In the genomic region with DNA sequence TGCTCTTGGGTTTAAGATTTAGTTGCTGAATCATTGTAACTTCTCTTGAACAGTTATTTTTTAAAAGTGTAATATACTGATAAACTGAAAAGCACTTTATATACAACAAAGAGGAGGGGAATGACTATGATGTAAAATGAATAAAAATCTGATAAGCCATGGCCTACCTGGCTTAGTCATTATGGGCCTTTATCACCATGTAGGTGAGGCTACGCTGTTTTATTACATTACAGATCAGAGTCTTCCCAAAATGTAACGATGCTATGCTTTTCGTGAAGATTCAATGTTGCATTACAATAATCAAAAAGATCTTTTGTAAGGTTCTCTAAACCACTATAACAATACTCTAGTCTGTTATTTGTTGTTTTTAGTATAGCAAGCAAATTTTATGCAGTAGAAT, we compare ENCODE assay signal across 20 cellular contexts. TPM values are rescaled to one million over a fixed set of nuclear protein-coding genes. Genes with fewer than 3 reads are reported as not detected.
DNase-seq lines count a peak whose midpoint lies in the region; TF ChIP-seq lines count a peak whose summit lies in the region.
"Had no signal": no experiment of that assay in that cellular context is flagged by ENCODE, and none has a peak within 500 bp of the region (broad histone marks: within the 10 kb centered on the region; RNA-seq: fewer than 3 reads in every experiment).

No MANE protein-coding gene starts in this region.

- H3K27me3 Mint-ChIP-seq in activated CD4-positive, alpha-beta memory T cell treated with anti-CD3 and anti-CD28 coated beads for 36 hours = no peaks in the 10 kb centered on the region
- no peaks in the 10 kb centered on the region for H3K27me3 Mint-ChIP-seq in activated CD4-positive, alpha-beta memory T cell treated with anti-CD3 and anti-CD28 coated beads, Interleukin-2, amount 10 ng/mL, durations not matched to agents 7 days and 5 days
- no peaks in the 10 kb centered on the region for H3K27me3 Mint-ChIP-seq in glutamatergic neuron (ENCODE audit: unreplicated experiment)
- H3K27me3 Mint-ChIP-seq in activated naive CD4-positive, alpha-beta T cell treated with anti-CD3 and anti-CD28 coated beads for 36 hours (ENCODE audit: low read depth) = no peaks in the 10 kb centered on the region
- H3K27me3 Mint-ChIP-seq: activated CD4-positive, alpha-beta T cell treated with anti-CD3 and anti-CD28 coated beads, Interleukin-2, amount 10 ng/mL, durations not matched to agents 7 days and 5 days; naive B cell had no signal

- H3K27ac ChIP-seq in SK-N-MC = peak overlapping the region; percentile 84; the same call in 1 of the 2 replicates
- peak overlapping the region; percentile 56 for H3K27ac ChIP-seq in substantia nigra (ENCODE audit: low read depth, low read length, poor library complexity, severe bottlenecking)
- H3K27ac ChIP-seq: BLaER1 treated with 17β-estradiol and CSF1 and Interleukin-3, amounts not matched to agents 10 nM and 100 nM; body of pancreas; colonic mucosa; PC-9 had no signal

- peak overlapping the region; percentile 68 for H3K9ac ChIP-seq in SK-N-MC (ENCODE audit: insufficient read length)
- H3K9ac ChIP-seq: BLaER1 treated with 17β-estradiol and CSF1 and Interleukin-3, amounts not matched to agents 10 nM and 100 nM had no signal

- no peak for DNase-seq in activated CD4-positive, alpha-beta memory T cell treated with anti-CD3 and anti-CD28 coated beads for 36 hours
- no peak for DNase-seq in activated CD4-positive, alpha-beta memory T cell treated with anti-CD3 and anti-CD28 coated beads, Interleukin-2, amount 10 ng/mL, durations not matched to agents 7 days and 5 days
- DNase-seq in SK-N-MC (ENCODE audit: low read depth, low spot score) (no peak), glutamatergic neuron (no peak), substantia nigra (lab: John Stamatoyannopoulos, UW) (no peak), putamen (ENCODE audit: low spot score) (no peak), SIG-M5 treated with dmso at 0.1 percent for 504 hours (lab: John Stamatoyannopoulos, UW; ENCODE audit: unreplicated experiment) (no peak)
- no peak for DNase-seq in activated naive CD4-positive, alpha-beta T cell treated with anti-CD3 and anti-CD28 coated beads for 36 hours
- DNase-seq: activated CD4-positive, alpha-beta T cell treated with anti-CD3 and anti-CD28 coated beads, Interleukin-2, amount 10 ng/mL, durations not matched to agents 7 days and 5 days; body of pancreas; Calu3; colonic mucosa; KG1; mesenchymal stem cell; naive B cell; NCI-H2029; PC-9; SIG-M5; T-helper 2 cell had no signal

- peak overlapping the region; percentile 80 for H3K4me3 ChIP-seq in SK-N-MC
- H3K4me3 ChIP-seq: BLaER1 treated with 17β-estradiol and CSF1 and Interleukin-3, amounts not matched to agents 10 nM and 100 nM; body of pancreas; colonic mucosa; PC-9 had no signal

- H3K9me3 ChIP-seq in SK-N-MC (ENCODE audit: low read depth, low read length) = no peaks in the 10 kb centered on the region
- H3K9me3 ChIP-seq: BLaER1 treated with 17β-estradiol and CSF1 and Interleukin-3, amounts not matched to agents 10 nM and 100 nM; body of pancreas; colonic mucosa had no signal

- no peak for TF ChIP-seq CTCF in glutamatergic neuron (IDR thresholded peaks at IDR 0.05; ENCODE audit: partially characterized antibody, unreplicated experiment)

- no peak overlapping the region for H3K4me3 Mint-ChIP-seq in activated CD4-positive, alpha-beta memory T cell treated with anti-CD3 and anti-CD28 coated beads for 36 hours
- H3K4me3 Mint-ChIP-seq in activated CD4-positive, alpha-beta memory T cell treated with anti-CD3 and anti-CD28 coated beads, Interleukin-2, amount 10 ng/mL, durations not matched to agents 7 days and 5 days = no peak overlapping the region
- H3K4me3 Mint-ChIP-seq in glutamatergic neuron (ENCODE audit: unreplicated experiment) = peak overlapping the region; percentile 72
- H3K4me3 Mint-ChIP-seq in activated naive CD4-positive, alpha-beta T cell treated with anti-CD3 and anti-CD28 coated beads for 36 hours = no peak overlapping the region
- H3K4me3 Mint-ChIP-seq: activated CD4-positive, alpha-beta T cell treated with anti-CD3 and anti-CD28 coated beads, Interleukin-2, amount 10 ng/mL, durations not matched to agents 7 days and 5 days; naive B cell had no signal

- H3K4me1 Mint-ChIP-seq in activated CD4-positive, alpha-beta memory T cell treated with anti-CD3 and anti-CD28 coated beads for 36 hours (ENCODE audit: low read depth) = peaks cover 13% of the 10 kb centered on the region
- peaks cover 21% of the 10 kb centered on the region for H3K4me1 Mint-ChIP-seq in activated CD4-positive, alpha-beta memory T cell treated with anti-CD3 and anti-CD28 coated beads, Interleukin-2, amount 10 ng/mL, durations not matched to agents 7 days and 5 days
- peaks cover 9% of the 10 kb centered on the region for H3K4me1 Mint-ChIP-seq in glutamatergic neuron (ENCODE audit: low read depth, unreplicated experiment)
- peaks cover 20% of the 10 kb centered on the region for H3K4me1 Mint-ChIP-seq in activated naive CD4-positive, alpha-beta T cell treated with anti-CD3 and anti-CD28 coated beads for 36 hours (ENCODE audit: low read depth)

- H3K27ac Mint-ChIP-seq in activated CD4-positive, alpha-beta memory T cell treated with anti-CD3 and anti-CD28 coated beads for 36 hours = peak overlapping the region; percentile 23
- H3K27ac Mint-ChIP-seq in activated CD4-positive, alpha-beta memory T cell treated with anti-CD3 and anti-CD28 coated beads, Interleukin-2, amount 10 ng/mL, durations not matched to agents 7 days and 5 days = no peak overlapping the region
- H3K27ac Mint-ChIP-seq in glutamatergic neuron (ENCODE audit: unreplicated experiment) = peak overlapping the region; percentile 48
- no peak overlapping the region for H3K27ac Mint-ChIP-seq in activated naive CD4-positive, alpha-beta T cell treated with anti-CD3 and anti-CD28 coated beads for 36 hours
- H3K27ac Mint-ChIP-seq: activated CD4-positive, alpha-beta T cell treated with anti-CD3 and anti-CD28 coated beads, Interleukin-2, amount 10 ng/mL, durations not matched to agents 7 days and 5 days had no signal

- CTCF ChIA-PET in activated CD4-positive, alpha-beta memory T cell treated with anti-CD3 and anti-CD28 coated beads for 36 hours (lab: Charles Lee) = no interaction called here
- CTCF ChIA-PET in activated CD4-positive, alpha-beta memory T cell treated with anti-CD3 and anti-CD28 coated beads, Interleukin-2, amount 10 ng/mL, durations not matched to agents 7 days and 5 days (lab: Charles Lee) = no interaction called here
- CTCF ChIA-PET in activated naive CD4-positive, alpha-beta T cell treated with anti-CD3 and anti-CD28 coated beads for 36 hours (lab: Charles Lee) = no interaction called here

- intact Hi-C loops in activated CD4-positive, alpha-beta memory T cell treated with anti-CD3 and anti-CD28 coated beads for 36 hours (cut with micrococcal nuclease) = no loop called here
- intact Hi-C loops in activated naive CD4-positive, alpha-beta T cell treated with anti-CD3 and anti-CD28 coated beads for 36 hours (cut with micrococcal nuclease) = loop anchor here (5.0 kb wide), 1 partner anchor 855 kb away; a partner anchor contains a TSS

- peaks cover 23% of the 10 kb centered on the region for H3K36me3 Mint-ChIP-seq in activated CD4-positive, alpha-beta memory T cell treated with anti-CD3 and anti-CD28 coated beads for 36 hours
- peaks cover 43% of the 10 kb centered on the region for H3K36me3 Mint-ChIP-seq in activated CD4-positive, alpha-beta memory T cell treated with anti-CD3 and anti-CD28 coated beads, Interleukin-2, amount 10 ng/mL, durations not matched to agents 7 days and 5 days (ENCODE audit: low read depth)
- no peaks in the 10 kb centered on the region for H3K36me3 Mint-ChIP-seq in glutamatergic neuron (ENCODE audit: unreplicated experiment)
- peaks cover 14% of the 10 kb centered on the region for H3K36me3 Mint-ChIP-seq in activated naive CD4-positive, alpha-beta T cell treated with anti-CD3 and anti-CD28 coated beads for 36 hours (ENCODE audit: low read depth)

- no peaks in the 10 kb centered on the region for H3K9me3 Mint-ChIP-seq in activated CD4-positive, alpha-beta memory T cell treated with anti-CD3 and anti-CD28 coated beads for 36 hours
- H3K9me3 Mint-ChIP-seq in activated CD4-positive, alpha-beta memory T cell treated with anti-CD3 and anti-CD28 coated beads, Interleukin-2, amount 10 ng/mL, durations not matched to agents 7 days and 5 days = no peaks in the 10 kb centered on the region
- H3K9me3 Mint-ChIP-seq in glutamatergic neuron (ENCODE audit: unreplicated experiment) = no peaks in the 10 kb centered on the region
- no peaks in the 10 kb centered on the region for H3K9me3 Mint-ChIP-seq in activated naive CD4-positive, alpha-beta T cell treated with anti-CD3 and anti-CD28 coated beads for 36 hours
- H3K9me3 Mint-ChIP-seq: activated CD4-positive, alpha-beta T cell treated with anti-CD3 and anti-CD28 coated beads, Interleukin-2, amount 10 ng/mL, durations not matched to agents 7 days and 5 days; naive B cell had no signal

- peaks cover 31% of the 10 kb centered on the region for H3K36me3 ChIP-seq in SK-N-MC (ENCODE audit: insufficient read depth, low read length)
- H3K36me3 ChIP-seq: colonic mucosa had no signal

- POLR2A ChIA-PET in activated CD4-positive, alpha-beta memory T cell treated with anti-CD3 and anti-CD28 coated beads for 36 hours (lab: Charles Lee) = no interaction called here
- POLR2A ChIA-PET in activated CD4-positive, alpha-beta memory T cell treated with anti-CD3 and anti-CD28 coated beads, Interleukin-2, amount 10 ng/mL, durations not matched to agents 7 days and 5 days (lab: Charles Lee) = interaction anchor here (0.9 kb wide), 1 partner anchor 25 kb away, joined by 3 read pairs; no protein-coding TSS in a partner anchor

RNA-seq across cellular contexts. Expression of a gene that starts 34.2 kb away (rescaled TPM):
- 10 to 100 TPM; 24.1 to 28.1 TPM for total RNA-seq in activated CD4-positive, alpha-beta memory T cell treated with anti-CD3 and anti-CD28 coated beads for 36 hours
- total RNA-seq in activated CD4-positive, alpha-beta memory T cell treated with anti-CD3 and anti-CD28 coated beads, Interleukin-2, amount 10 ng/mL, durations not matched to agents 7 days and 5 days = 10 to 100 TPM; 37.9 to 41.7 TPM
- total RNA-seq in glutamatergic neuron (ENCODE audit: unreplicated experiment) = 22.4 TPM
- total RNA-seq in activated naive CD4-positive, alpha-beta T cell treated with anti-CD3 and anti-CD28 coated beads for 36 hours = 10 to 100 TPM; 18.9 to 20.4 TPM

Comparison
In these comparisons a context has a peak if more than half of its experiments do, and no peak if none do; other contexts are left out.
1. H3K27ac Mint-ChIP-seq: peak in activated CD4-positive, alpha-beta memory T cell treated with anti-CD3 and anti-CD28 coated beads for 36 hours (single experiment) and glutamatergic neuron (single experiment); none in activated CD4-positive, alpha-beta memory T cell treated with anti-CD3 and anti-CD28 coated beads, Interleukin-2, amount 10 ng/mL, durations not matched to agents 7 days and 5 days (single experiment) and activated naive CD4-positive, alpha-beta T cell treated with anti-CD3 and anti-CD28 coated beads for 36 hours (single experiment).